ENCODE assay signal across 1 cellular context in genomic region chr15:66172339-66172980, GRCh38.
A peak's percentile ranks its signal among the peaks of the same experiment; 100 is the strongest.
TF ChIP-seq lines count a peak whose summit lies in the region.

No MANE protein-coding gene starts in this region.

TF ChIP-seq in GM12878, 131 proteins besides CTCF, POLR2A, EP300 and RAD21:
- no peak for TF ChIP-seq BMI1 (IDR thresholded peaks at IDR 0.05; ENCODE audit: borderline replicate concordance)
- TF ChIP-seq RELB (IDR thresholded peaks at IDR 0.05; ENCODE audit: low read depth), result 0 out of 2 replicates have a peak, but pooled peaks have one; percentile 26
- no peak for TF ChIP-seq BCL11A (IDR thresholded peaks at IDR 0.05; ENCODE audit: low read depth, low read length)
TF ChIP-seq in GM12878: peak in this region for 1.
